In genomic region chr2:226798422-226799210, GRCh38 we compare ENCODE assay signal across 8 cellular contexts.
DNase-seq lines count a peak whose midpoint lies in the region; ATAC-seq lines count a peak whose summit lies in the region.

No MANE protein-coding gene starts in this region.

- H3K27ac Mint-ChIP-seq in T-helper 2 cell treated with Interferon-gamma antibody and Interleukin-4, amounts not matched to agents 5 μg/mL and 100 μg/mL, for 36 hours = peak overlapping the region; percentile 55

- peaks cover 8% of the 10 kb centered on the region for H3K27me3 Mint-ChIP-seq in T-helper 2 cell treated with Interferon-gamma antibody and Interleukin-4, amounts not matched to agents 5 μg/mL and 100 μg/mL, for 36 hours (ENCODE audit: low read depth)

- no peaks in the 10 kb centered on the region for H3K36me3 Mint-ChIP-seq in T-helper 2 cell treated with Interferon-gamma antibody and Interleukin-4, amounts not matched to agents 5 μg/mL and 100 μg/mL, for 36 hours (ENCODE audit: low read depth)

- peaks cover 28% of the 10 kb centered on the region for H3K4me1 Mint-ChIP-seq in T-helper 2 cell treated with Interferon-gamma antibody and Interleukin-4, amounts not matched to agents 5 μg/mL and 100 μg/mL, for 36 hours (ENCODE audit: low read depth)

- DNase-seq in SIG-M5 treated with dmso at 0.1 percent for 504 hours (lab: John Stamatoyannopoulos, UW; ENCODE audit: unreplicated experiment) = peak; percentile 62
- no peak for DNase-seq in SIG-M5 (lab: John Stamatoyannopoulos, UW)
- peak; percentile 32 for DNase-seq in T-helper 2 cell treated with Interferon-gamma antibody and Interleukin-4, amounts not matched to agents 5 μg/mL and 100 μg/mL, for 36 hours (ENCODE audit: low spot score)
- peak; percentile 77 for DNase-seq in cerebellar cortex (ENCODE audit: low spot score)
- peak; percentile 84 for DNase-seq in left kidney (ENCODE audit: low read depth, low spot score)
- peak; percentile 46 for DNase-seq in stimulated activated CD4-positive, alpha-beta T cell treated with anti-CD3 and anti-CD28 coated beads, Interleukin-4, amount 100 ng/mL, for 24 hours
- no peak for DNase-seq in GDM1 (lab: John Stamatoyannopoulos, UW)

- H3K4me3 Mint-ChIP-seq in T-helper 2 cell treated with Interferon-gamma antibody and Interleukin-4, amounts not matched to agents 5 μg/mL and 100 μg/mL, for 36 hours = peak overlapping the region; percentile 83

- ATAC-seq in HG03139 (IDR thresholded peaks at IDR 0.05; ENCODE audit: unreplicated experiment) = peak; percentile 20

- no peaks in the 10 kb centered on the region for H3K9me3 Mint-ChIP-seq in T-helper 2 cell treated with Interferon-gamma antibody and Interleukin-4, amounts not matched to agents 5 μg/mL and 100 μg/mL, for 36 hours

Comparison
In these comparisons a context has a peak if more than half of its experiments do, and no peak if none do; other contexts are left out.
1. DNase-seq: peak in SIG-M5 treated with dmso at 0.1 percent for 504 hours (single experiment), T-helper 2 cell treated with Interferon-gamma antibody and Interleukin-4, amounts not matched to agents 5 μg/mL and 100 μg/mL, for 36 hours (single experiment), cerebellar cortex (single experiment), left kidney (single experiment) and stimulated activated CD4-positive, alpha-beta T cell treated with anti-CD3 and anti-CD28 coated beads, Interleukin-4, amount 100 ng/mL, for 24 hours (single experiment); none in SIG-M5 (single experiment) and GDM1 (single experiment).